Comparison of ENCODE assay signal across 22 cellular contexts in the genomic region with DNA sequence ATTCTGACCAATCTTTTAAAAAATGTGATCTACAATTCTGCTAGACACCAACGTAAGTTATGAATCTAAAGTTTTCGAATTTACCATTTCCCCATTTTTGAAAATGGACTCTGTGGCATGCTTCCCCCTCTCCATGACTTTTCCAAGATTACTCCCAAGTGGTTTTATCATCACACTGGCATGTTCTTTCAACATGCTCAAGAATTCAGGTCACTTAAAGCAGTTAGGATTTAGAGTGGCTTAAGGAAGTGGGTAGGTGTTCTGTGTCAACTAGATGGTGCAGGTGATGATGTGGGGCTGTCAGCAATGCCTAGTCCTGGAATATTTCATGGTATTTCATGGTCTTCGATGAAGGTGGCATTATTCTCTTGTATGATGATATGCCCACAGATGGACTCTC.
"Had no signal": no experiment of that assay in that cellular context is flagged by ENCODE, and none has a peak within 500 bp of the region (broad histone marks: within the 10 kb centered on the region; RNA-seq: fewer than 3 reads in every experiment).

No MANE protein-coding gene starts in this region.

- H3K27ac Mint-ChIP-seq: activated naive CD8-positive, alpha-beta T cell; activated T-cell treated with anti-CD3 and anti-CD28 coated beads, Interleukin-2, amount 50 U/mL, for 72 hours; progenitor cell of endocrine pancreas had no signal

- H3K4me3 ChIP-seq: body of pancreas, colonic mucosa, esophagus squamous epithelium, mucosa of descending colon, right atrium auricular region, tibial nerve had no signal

- H3K36me3 ChIP-seq: colonic mucosa, esophagus squamous epithelium, right atrium auricular region, tibial nerve, WERI-Rb-1 had no signal

- H3K9me3 ChIP-seq: body of pancreas, colonic mucosa, esophagus squamous epithelium, mucosa of descending colon, right atrium auricular region, tibial nerve had no signal

- DNase-seq: activated CD4-positive, alpha-beta T cell treated with anti-CD3 and anti-CD28 coated beads, Interleukin-2, amount 50 U/mL, for 48 hours; activated gamma-delta T cell; activated T-cell treated with anti-CD3 and anti-CD28 coated beads, Interleukin-2, amount 50 U/mL, for 72 hours; amygdala; body of pancreas; caudate nucleus; colonic mucosa; esophagus squamous epithelium; left colon; mammary epithelial cell; mucosa of descending colon; naive thymus-derived CD8-positive, alpha-beta T cell; nucleus accumbens; stimulated activated CD4-positive, alpha-beta T cell treated with anti-CD3 and anti-CD28 coated beads, Interleukin-2, amount 100 ng/mL, for 48 hours; stimulated activated naive CD4-positive, alpha-beta T cell; substantia nigra; WERI-Rb-1 had no signal

- H3K4me3 Mint-ChIP-seq: activated naive CD8-positive, alpha-beta T cell; naive thymus-derived CD8-positive, alpha-beta T cell had no signal

- H3K27ac ChIP-seq: colonic mucosa, esophagus squamous epithelium, right atrium auricular region, tibial nerve, WERI-Rb-1 had no signal

- H3K9me3 Mint-ChIP-seq: activated T-cell treated with anti-CD3 and anti-CD28 coated beads, Interleukin-2, amount 50 U/mL, for 72 hours; naive thymus-derived CD8-positive, alpha-beta T cell had no signal

- H3K27me3 Mint-ChIP-seq: activated naive CD8-positive, alpha-beta T cell; naive thymus-derived CD8-positive, alpha-beta T cell had no signal

- ATAC-seq: activated T-cell treated with anti-CD3 and anti-CD28 coated beads, Interleukin-2, amount 50 U/mL, for 72 hours; body of pancreas; left colon; mucosa of descending colon; naive thymus-derived CD8-positive, alpha-beta T cell; SK-N-SH treated with all-trans-retinoic acid at 6 μM for 48 hours had no signal

- H3K4me1 ChIP-seq: colonic mucosa had no signal

- H3K27me3 ChIP-seq: body of pancreas, colonic mucosa, esophagus squamous epithelium, right atrium auricular region, tibial nerve had no signal
